Comparison of ENCODE assay signal across 1 cellular context in the genomic region with DNA sequence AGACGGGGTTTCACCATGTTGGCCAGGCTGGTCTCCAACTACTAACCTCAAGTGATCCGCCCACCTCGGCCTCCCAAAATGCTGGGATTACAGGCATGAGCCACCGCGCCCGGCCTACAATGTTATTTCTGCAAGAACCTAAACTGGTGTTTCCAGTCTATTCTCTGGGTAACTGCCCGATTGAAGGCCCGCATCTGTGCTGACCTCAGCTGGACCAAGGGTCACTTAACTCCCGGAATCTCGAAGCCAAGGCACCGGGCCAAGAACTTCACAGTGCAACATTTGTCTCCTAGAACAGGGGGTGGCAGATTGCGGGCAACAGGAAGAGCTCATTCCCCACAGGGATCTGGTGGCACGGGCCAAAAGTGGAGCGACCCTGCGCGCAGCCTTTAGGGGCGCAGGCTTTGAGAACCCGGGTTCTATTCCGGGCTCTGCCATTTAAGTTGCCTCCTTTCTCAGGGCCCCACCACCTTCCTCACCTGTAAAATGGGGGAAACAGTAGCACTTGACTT.
TF ChIP-seq lines count a peak whose summit lies in the region.

No MANE protein-coding gene starts in this region.

TF ChIP-seq in HEK293, 187 proteins besides CTCF, POLR2A, EP300 and RAD21 (continued from another document):
- TF ChIP-seq ZNF341 (tag by site-specific recombination; IDR thresholded peaks at IDR 0.05; ENCODE audit: low read depth) = peak; percentile 88
- TF ChIP-seq, protein P1, sequence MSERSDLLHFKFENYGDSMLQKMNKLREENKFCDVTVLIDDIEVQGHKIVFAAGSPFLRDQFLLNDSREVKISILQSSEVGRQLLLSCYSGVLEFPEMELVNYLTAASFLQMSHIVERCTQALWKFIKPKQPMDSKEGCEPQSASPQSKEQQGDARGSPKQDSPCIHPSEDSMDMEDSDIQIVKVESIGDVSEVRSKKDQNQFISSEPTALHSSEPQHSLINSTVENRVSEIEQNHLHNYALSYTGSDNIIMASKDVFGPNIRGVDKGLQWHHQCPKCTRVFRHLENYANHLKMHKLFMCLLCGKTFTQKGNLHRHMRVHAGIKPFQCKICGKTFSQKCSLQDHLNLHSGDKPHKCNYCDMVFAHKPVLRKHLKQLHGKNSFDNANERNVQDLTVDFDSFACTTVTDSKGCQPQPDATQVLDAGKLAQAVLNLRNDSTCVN (tag by site-specific recombination; optimal IDR thresholded peaks at IDR 0.05) = no peak
- peak; percentile 20; the same call in 1 of the 2 replicates for TF ChIP-seq ZBTB20 (tag by site-specific recombination; IDR thresholded peaks at IDR 0.05)
- no peak for TF ChIP-seq ZSCAN30 (tag by site-specific recombination; IDR thresholded peaks at IDR 0.05)
- TF ChIP-seq, protein P2, sequence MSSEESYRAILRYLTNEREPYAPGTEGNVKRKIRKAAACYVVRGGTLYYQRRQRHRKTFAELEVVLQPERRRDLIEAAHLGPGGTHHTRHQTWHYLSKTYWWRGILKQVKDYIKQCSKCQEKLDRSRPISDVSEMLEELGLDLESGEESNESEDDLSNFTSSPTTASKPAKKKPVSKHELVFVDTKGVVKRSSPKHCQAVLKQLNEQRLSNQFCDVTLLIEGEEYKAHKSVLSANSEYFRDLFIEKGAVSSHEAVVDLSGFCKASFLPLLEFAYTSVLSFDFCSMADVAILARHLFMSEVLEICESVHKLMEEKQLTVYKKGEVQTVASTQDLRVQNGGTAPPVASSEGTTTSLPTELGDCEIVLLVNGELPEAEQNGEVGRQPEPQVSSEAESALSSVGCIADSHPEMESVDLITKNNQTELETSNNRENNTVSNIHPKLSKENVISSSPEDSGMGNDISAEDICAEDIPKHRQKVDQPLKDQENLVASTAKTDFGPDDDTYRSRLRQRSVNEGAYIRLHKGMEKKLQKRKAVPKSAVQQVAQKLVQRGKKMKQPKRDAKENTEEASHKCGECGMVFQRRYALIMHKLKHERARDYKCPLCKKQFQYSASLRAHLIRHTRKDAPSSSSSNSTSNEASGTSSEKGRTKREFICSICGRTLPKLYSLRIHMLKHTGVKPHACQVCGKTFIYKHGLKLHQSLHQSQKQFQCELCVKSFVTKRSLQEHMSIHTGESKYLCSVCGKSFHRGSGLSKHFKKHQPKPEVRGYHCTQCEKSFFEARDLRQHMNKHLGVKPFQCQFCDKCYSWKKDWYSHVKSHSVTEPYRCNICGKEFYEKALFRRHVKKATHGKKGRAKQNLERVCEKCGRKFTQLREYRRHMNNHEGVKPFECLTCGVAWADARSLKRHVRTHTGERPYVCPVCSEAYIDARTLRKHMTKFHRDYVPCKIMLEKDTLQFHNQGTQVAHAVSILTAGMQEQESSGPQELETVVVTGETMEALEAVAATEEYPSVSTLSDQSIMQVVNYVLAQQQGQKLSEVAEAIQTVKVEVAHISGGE (tag by site-specific recombination; conservative IDR thresholded peaks at IDR 0.05; ENCODE audit: low read depth) = 0 out of 2 replicates have a peak, but pooled peaks have one; percentile 19
- no peak for TF ChIP-seq ZNF473 (tag by site-specific recombination; IDR thresholded peaks at IDR 0.05)
- 0 out of 2 replicates have a peak, but pooled peaks have one; percentile 12 for TF ChIP-seq ZNF596 (tag by site-specific recombination; IDR thresholded peaks at IDR 0.05)
